2 cellular contexts compared by ENCODE assay signal in the genomic region with DNA sequence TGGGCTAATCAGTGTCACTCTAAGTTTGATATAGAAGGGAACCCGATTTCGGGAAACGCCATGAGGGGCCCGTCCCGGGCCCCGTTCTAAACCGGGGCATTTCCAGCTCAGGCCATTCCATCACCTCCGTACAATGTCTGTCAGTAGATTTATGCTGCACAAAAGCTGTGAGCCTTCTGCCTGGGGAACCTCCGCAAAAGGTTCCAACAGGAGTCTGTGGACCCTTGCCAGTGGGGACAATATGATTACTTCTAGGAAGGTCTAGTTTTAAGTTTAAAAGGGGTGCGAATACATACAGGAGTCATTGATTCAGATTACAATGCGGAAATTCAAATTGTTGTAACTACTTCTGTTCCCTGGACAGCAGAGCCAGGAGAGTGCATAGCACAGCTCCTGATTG.
A peak's percentile ranks its signal among the peaks of the same experiment; 100 is the strongest.
TF ChIP-seq lines count a peak whose summit lies in the region.

No MANE protein-coding gene starts in this region.

TF ChIP-seq in liver, 16 proteins besides CTCF, POLR2A, EP300 and RAD21:
- TF ChIP-seq YY1 (IDR thresholded peaks at IDR 0.05) (no peak), REST (IDR thresholded peaks at IDR 0.05) (peak; percentile 42)
TF ChIP-seq in liver: peak in this region for 1.

TF ChIP-seq in HepG2, 621 proteins besides CTCF, POLR2A, EP300 and RAD21:
- TF ChIP-seq GATA4 (IDR thresholded peaks at IDR 0.05; ENCODE audit: borderline replicate concordance, low read depth) (no peak), IKZF1 (IDR thresholded peaks at IDR 0.05) (no peak), TBP (CRISPR knock-in tag; IDR thresholded peaks at IDR 0.05) (no peak), TRIM24 (CRISPR knock-in tag; IDR thresholded peaks at IDR 0.05) (no peak), RBM39 (IDR thresholded peaks at IDR 0.05; ENCODE audit: low read depth, low read length, poor library complexity, severe bottlenecking) (no peak), ZNF317 (CRISPR knock-in tag; IDR thresholded peaks at IDR 0.05) (no peak), PAWR (CRISPR knock-in tag; IDR thresholded peaks at IDR 0.05; ENCODE audit: borderline replicate concordance) (no peak), ZNF615 (CRISPR knock-in tag; IDR thresholded peaks at IDR 0.05; ENCODE audit: borderline replicate concordance) (no peak), ATF1 (CRISPR knock-in tag; IDR thresholded peaks at IDR 0.05) (no peak), ZFP36L1 (CRISPR knock-in tag; IDR thresholded peaks at IDR 0.05) (no peak), PITX1 (CRISPR knock-in tag; IDR thresholded peaks at IDR 0.05) (no peak), BRCA1 (CRISPR knock-in tag; IDR thresholded peaks at IDR 0.05) (no peak), ZSCAN12 (CRISPR knock-in tag; IDR thresholded peaks at IDR 0.05) (no peak), CBFB (CRISPR knock-in tag; IDR thresholded peaks at IDR 0.05) (no peak), ARID2 (CRISPR knock-in tag; IDR thresholded peaks at IDR 0.05; ENCODE audit: borderline replicate concordance) (no peak), ZNF598 (CRISPR knock-in tag; IDR thresholded peaks at IDR 0.05; ENCODE audit: borderline replicate concordance) (no peak), ATF5 (CRISPR knock-in tag; IDR thresholded peaks at IDR 0.05; ENCODE audit: low read depth) (no peak), ZNF784 (CRISPR knock-in tag; IDR thresholded peaks at IDR 0.05; ENCODE audit: borderline replicate concordance) (no peak), ZFP37 (CRISPR knock-in tag; IDR thresholded peaks at IDR 0.05; ENCODE audit: borderline replicate concordance) (no peak), NFATC3 (CRISPR knock-in tag; IDR thresholded peaks at IDR 0.05) (no peak)
